ENCODE assay signal across 8 cellular contexts in the genomic region with DNA sequence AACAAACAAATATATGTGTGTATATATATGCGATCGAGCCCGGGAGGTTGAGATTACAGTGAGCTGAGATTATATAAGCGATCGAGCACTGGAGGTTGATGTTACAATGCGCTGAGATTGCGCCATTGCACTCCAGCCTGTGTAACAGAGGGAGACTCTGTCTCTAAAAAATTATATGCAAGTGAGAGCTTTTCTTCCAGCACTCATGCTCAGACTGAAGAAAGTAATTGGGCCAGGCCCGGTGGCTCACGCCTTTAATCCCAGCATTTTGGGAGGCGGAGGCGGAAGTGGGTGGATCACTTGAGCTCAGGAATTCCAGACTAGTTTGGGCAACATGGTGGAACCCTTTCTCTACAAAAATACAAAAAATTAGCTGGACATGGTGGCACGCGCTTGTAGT.
DNase-seq lines count a peak whose midpoint lies in the region; ATAC-seq, FAIRE-seq and TF ChIP-seq lines count a peak whose summit lies in the region.
"Not testable (repeated sequence)": the region's sequence is repeated elsewhere in the genome, so short reads cannot be mapped to it uniquely, and the experiment has no call there.

No MANE protein-coding gene starts in this region.

- CTCF ChIA-PET in naive thymus-derived CD4-positive, alpha-beta T cell (lab: Charles Lee) = not testable (repeated sequence)

- 34 to 47% (median 43%) methylated on average over 11 to 13 of the region's 13 CpGs for WGBS in small intestine, 3 donors

- H3K36me3 ChIP-seq in HAP-1 (replicated peaks); Peyer's patch; naive thymus-derived CD4-positive, alpha-beta T cell (ENCODE audit: control insufficient read depth in 2 of 3, insufficient read depth in 3 of 3, low read length in 3 of 3); small intestine (ENCODE audit: control insufficient read depth in 2 of 2, insufficient read depth in 2 of 2, low read length in 2 of 2): not testable (repeated sequence)

- H3K9me3 Mint-ChIP-seq in activated T-helper 17 cell treated with anti-CD3 and anti-CD28 coated beads, Interleukin-2, amount 50 U/mL, for 72 hours; naive thymus-derived CD4-positive, alpha-beta T cell: not testable (repeated sequence)

- TF ChIP-seq POLR2A in Peyer's patch (IDR thresholded peaks at IDR 0.05) = not testable (repeated sequence)

- intact Hi-C loops in left ventricle myocardium superior (cut with micrococcal nuclease) = not testable (repeated sequence)
- intact Hi-C loops in naive thymus-derived CD4-positive, alpha-beta T cell (cut with micrococcal nuclease) = loop anchor here in 1 of 2 donors (10.0 kb wide), 1 partner anchor 45 kb away; no protein-coding TSS in a partner anchor

- H3K27me3 Mint-ChIP-seq in activated T-helper 17 cell treated with anti-CD3 and anti-CD28 coated beads, Interleukin-2, amount 50 U/mL, for 72 hours; naive thymus-derived CD4-positive, alpha-beta T cell: not testable (repeated sequence)

- peak overlapping the region; percentile 89 for H3K4me3 Mint-ChIP-seq in activated T-helper 17 cell treated with anti-CD3 and anti-CD28 coated beads, Interleukin-2, amount 50 U/mL, for 72 hours
- peak overlapping the region; percentile 80 to 99 (median 96) for H3K4me3 Mint-ChIP-seq in naive thymus-derived CD4-positive, alpha-beta T cell

- H3K27ac ChIP-seq in Peyer's patch (peak overlapping the region in 1 of 4 donors; percentile 46), small intestine (ENCODE audit: low read depth in 1 of 2, low read length in 1 of 2) (peak overlapping the region in 1 of 2 donors; percentile 54)
- not testable (repeated sequence) for H3K27ac ChIP-seq in coronary artery; naive thymus-derived CD4-positive, alpha-beta T cell (ENCODE audit: low read depth, low read length)

- in situ Hi-C loops in HAP-1 (cut with MboI; ENCODE audit: low sequenced_read_pairs) = not testable (repeated sequence)

- DNase-seq in AG10803 (ENCODE audit: low read depth) (peak; percentile 18), HAP-1 (ENCODE audit: low spot score in 2 of 2) (peak in 1 of 2 experiments; percentile 53), Peyer's patch (peak in 2 of 3 donors; percentile 30 to 46), coronary artery (ENCODE audit: low spot score) (peak; percentile 69), left ventricle myocardium superior (peak; percentile 29), small intestine (peak; percentile 9)
- peak in 1 of 9 donors; percentile 16 for DNase-seq in naive thymus-derived CD4-positive, alpha-beta T cell

- H3K36me3 Mint-ChIP-seq in activated T-helper 17 cell treated with anti-CD3 and anti-CD28 coated beads, Interleukin-2, amount 50 U/mL, for 72 hours (ENCODE audit: low read depth) = peaks cover 23% of the 10 kb centered on the region
- not testable (repeated sequence) for H3K36me3 Mint-ChIP-seq in naive thymus-derived CD4-positive, alpha-beta T cell

- not testable (repeated sequence) for H3K9me3 ChIP-seq in HAP-1; Peyer's patch; naive thymus-derived CD4-positive, alpha-beta T cell (ENCODE audit: control insufficient read depth in 2 of 3, low read length in 3 of 3); small intestine (ENCODE audit: control insufficient read depth, low read depth)

- not testable (repeated sequence) for ATAC-seq in activated T-helper 17 cell treated with anti-CD3 and anti-CD28 coated beads, Interleukin-2, amount 50 U/mL, for 72 hours (replicated peaks); left ventricle myocardium superior; naive thymus-derived CD4-positive, alpha-beta T cell

- not testable (repeated sequence) for H3K27me3 ChIP-seq in HAP-1 (ENCODE audit: low read depth); Peyer's patch; naive thymus-derived CD4-positive, alpha-beta T cell (ENCODE audit: control insufficient read depth in 2 of 2, insufficient read depth in 2 of 2, low read length in 2 of 2); small intestine (ENCODE audit: control insufficient read depth in 2 of 2, insufficient read depth in 2 of 2, low read length in 2 of 2)

- not testable (repeated sequence) for H3K4me1 Mint-ChIP-seq in activated T-helper 17 cell treated with anti-CD3 and anti-CD28 coated beads, Interleukin-2, amount 50 U/mL, for 72 hours
- H3K4me1 Mint-ChIP-seq in naive thymus-derived CD4-positive, alpha-beta T cell = peaks cover 0 to 11% (median 9%) of the 10 kb centered on the region in 7 donors

- POLR2A ChIA-PET in naive thymus-derived CD4-positive, alpha-beta T cell (lab: Charles Lee) = not testable (repeated sequence)

- peak overlapping the region; percentile 97 for H3K27ac Mint-ChIP-seq in activated T-helper 17 cell treated with anti-CD3 and anti-CD28 coated beads, Interleukin-2, amount 50 U/mL, for 72 hours
- H3K27ac Mint-ChIP-seq in naive thymus-derived CD4-positive, alpha-beta T cell = peak overlapping the region in 6 of 9 donors; percentile 54 to 100 (median 92)

- H3K4me1 ChIP-seq in HAP-1; Peyer's patch; naive thymus-derived CD4-positive, alpha-beta T cell (ENCODE audit: control insufficient read depth in 2 of 2, insufficient read depth in 2 of 2, low read length in 2 of 2); small intestine (ENCODE audit: control insufficient read depth in 2 of 2, insufficient read depth in 1 of 2, low read depth in 1 of 2, low read length in 1 of 2): not testable (repeated sequence)

- FAIRE-seq in small intestine (lab: Jason Lieb, UNC) = not testable (repeated sequence)

- H3K4me3 ChIP-seq in AG10803 (ENCODE audit: low read length) (peak overlapping the region; percentile 33), HAP-1 (peak overlapping the region; percentile 81), Peyer's patch (peak overlapping the region in 2 of 4 donors; percentile 40 to 55), coronary artery (peak overlapping the region; percentile 81)
- not testable (repeated sequence) for H3K4me3 ChIP-seq in naive thymus-derived CD4-positive, alpha-beta T cell (ENCODE audit: low read length); small intestine (ENCODE audit: low read depth in 1 of 2, low read length in 2 of 2)

- not testable (repeated sequence) for TF ChIP-seq CTCF in AG10803 (conservative IDR thresholded peaks at IDR 0.05; ENCODE audit: low read length); Peyer's patch (IDR thresholded peaks at IDR 0.05); coronary artery (IDR thresholded peaks at IDR 0.05)
